Comparison of ENCODE assay signal across 8 cellular contexts in the genomic region with DNA sequence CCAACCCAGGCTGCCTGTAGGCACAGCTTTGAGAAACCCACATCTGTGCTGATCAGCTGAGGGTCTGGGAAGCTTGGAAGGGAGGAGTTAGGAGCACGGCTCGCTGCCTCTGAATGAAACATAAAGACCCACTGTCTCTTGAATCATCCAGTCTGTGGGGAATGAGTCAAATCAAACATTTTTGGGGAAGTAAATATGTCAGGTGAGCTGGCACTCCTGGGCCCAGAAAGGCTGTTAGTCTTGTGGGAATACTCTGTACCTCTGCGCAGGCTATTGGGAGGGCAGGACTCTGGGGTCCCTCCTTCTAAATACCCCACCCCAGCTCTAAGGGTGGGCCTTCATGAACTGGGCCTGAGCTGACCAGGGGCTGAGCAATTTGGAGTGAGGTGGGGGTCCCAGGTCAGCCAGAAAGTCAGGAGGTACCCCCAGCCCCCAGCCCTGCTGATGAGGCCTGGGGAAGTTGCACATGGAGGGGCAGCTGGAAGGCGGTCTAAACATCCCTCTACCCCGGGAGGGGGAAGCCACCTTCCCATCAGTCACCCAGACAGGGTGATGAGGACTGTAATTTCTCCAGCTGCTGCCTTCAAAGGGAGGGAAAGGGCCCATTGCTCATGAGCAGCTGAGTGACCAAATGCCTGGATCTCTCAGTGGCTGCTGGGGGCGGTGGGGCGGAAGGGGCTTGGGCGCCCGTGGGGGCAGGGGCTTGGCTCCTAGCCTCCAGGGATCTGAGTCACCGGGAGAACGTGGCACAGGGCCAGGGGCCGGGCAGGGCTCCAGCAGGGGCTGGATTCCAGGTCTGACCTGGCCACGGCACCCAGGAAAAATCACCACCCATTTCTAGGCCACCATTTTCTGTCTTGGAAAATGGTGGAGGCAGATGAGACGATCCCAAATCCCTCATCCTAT. TPM values are rescaled to one million over a fixed set of nuclear protein-coding genes. Genes with fewer than 3 reads are reported as not detected.
DNase-seq lines count a peak whose midpoint lies in the region; ATAC-seq lines count a peak whose summit lies in the region.

No MANE protein-coding gene starts in this region.

- peak overlapping the region; percentile 5 for H3K4me2 ChIP-seq in skeletal muscle satellite cell (ENCODE audit: low read length)

- peaks cover 10% of the 10 kb centered on the region for H3K27me3 ChIP-seq in skeletal muscle satellite cell (ENCODE audit: control insufficient read depth, insufficient read depth, low read length)

- H3K36me3 ChIP-seq in skeletal muscle satellite cell (ENCODE audit: insufficient read depth, low read length), result no peaks in the 10 kb centered on the region

- H3K9ac ChIP-seq in skeletal muscle satellite cell (ENCODE audit: low read depth, low read length), result no peak overlapping the region

- ATAC-seq in HG02571 (IDR thresholded peaks at IDR 0.05; ENCODE audit: unreplicated experiment) (no peak), GM21717 (IDR thresholded peaks at IDR 0.05; ENCODE audit: unreplicated experiment) (no peak)

- H3K4me1 ChIP-seq in skeletal muscle satellite cell (ENCODE audit: control insufficient read depth, insufficient read depth, low read length), result peaks cover 13% of the 10 kb centered on the region

- no peak overlapping the region for H3K4me3 ChIP-seq in skeletal muscle satellite cell (ENCODE audit: low read length)

- no peaks in the 10 kb centered on the region for H3K9me3 ChIP-seq in skeletal muscle satellite cell (replicated peaks; ENCODE audit: low read length)

- DNase-seq in NCI-H1417 (lab: John Stamatoyannopoulos, UW), result peak in 2 of 3 experiments; percentile 64 to 78
- DNase-seq in NCI-H1417 treated with DMSO at 0.1 percent for 48 hours (lab: John Stamatoyannopoulos, UW), result no peak
- DNase-seq in M059J (ENCODE audit: low read depth), result peak; percentile 93
- DNase-seq in dermis blood vessel endothelial cell, result peak; percentile 24
- no peak for DNase-seq in stimulated activated CD4-positive, alpha-beta T cell treated with anti-CD3 and anti-CD28 coated beads, Interleukin-12 subunit alpha, Interleukin-12 subunit beta, amount 100 ng/mL, for 4 hours

RNA-seq across cellular contexts. Expression of a gene that starts 10.8 kb away (rescaled TPM):
- total RNA-seq in M059J (2014; rRNA removed; shearing (Covaris generic)), result 12.7 and 36.2 TPM in 2 replicates
- under 0.01 and 0.05 TPM in 2 replicates for total RNA-seq in dermis blood vessel endothelial cell
- 0.22 and 1.3 TPM in 2 replicates for total RNA-seq in skeletal muscle satellite cell (2012; rRNA removed)

RNA-seq across cellular contexts. Expression of a gene that starts 31.6 kb away (rescaled TPM):
- total RNA-seq in M059J (2014; rRNA removed; shearing (Covaris generic)), result not detected in 2 replicates
- total RNA-seq in dermis blood vessel endothelial cell, result not detected in 2 replicates
- total RNA-seq in skeletal muscle satellite cell (2012; rRNA removed), result not detected in 2 replicates

Comparison
In these comparisons a context has a peak if more than half of its experiments do, and no peak if none do; other contexts are left out.
1. DNase-seq: peak in NCI-H1417 (2 of 3), M059J (single experiment) and dermis blood vessel endothelial cell (single experiment); none in NCI-H1417 treated with DMSO at 0.1 percent for 48 hours (single experiment) and stimulated activated CD4-positive, alpha-beta T cell treated with anti-CD3 and anti-CD28 coated beads, Interleukin-12 subunit alpha, Interleukin-12 subunit beta, amount 100 ng/mL, for 4 hours (single experiment).
2. RNA of a gene that starts 10.8 kb away (total RNA-seq): 12.7 to 36.2 TPM in M059J; under 0.01 to 0.05 TPM in dermis blood vessel endothelial cell; every median in the first group is over 10 times any median in the second.